ENCODE assay signal across 1 cellular context in the genomic region with DNA sequence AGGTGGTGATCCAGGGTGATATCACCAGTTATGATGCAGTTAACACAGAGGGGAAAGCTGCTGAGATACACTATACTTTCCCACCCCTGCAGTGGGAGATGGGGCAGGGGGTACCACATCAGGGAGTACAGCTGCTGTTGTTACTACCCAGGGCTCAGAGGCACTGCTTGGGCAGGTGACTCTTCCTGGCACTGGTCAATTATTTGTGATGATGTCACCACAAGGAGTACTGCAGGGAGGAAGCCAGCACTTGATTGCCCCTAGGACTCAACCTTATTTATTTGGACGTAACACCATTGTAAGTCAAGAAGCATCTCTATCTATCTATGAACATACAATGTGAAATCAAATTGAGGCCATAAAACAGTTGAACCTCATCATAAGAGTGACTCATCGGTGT.
TF ChIP-seq lines count a peak whose summit lies in the region.

No MANE protein-coding gene starts in this region.

TF ChIP-seq in K562, 482 proteins besides CTCF, POLR2A, EP300 and RAD21:
- TF ChIP-seq RNF2 (IDR thresholded peaks at IDR 0.05) (no peak), PTBP1 (IDR thresholded peaks at IDR 0.05; ENCODE audit: low read depth, low read length) (no peak), IRF2 (CRISPR knock-in tag; IDR thresholded peaks at IDR 0.05) (peak; percentile 41; the same call in 1 of the 2 replicates), ARNT (IDR thresholded peaks at IDR 0.05) (no peak), ZNF75A (CRISPR knock-in tag; IDR thresholded peaks at IDR 0.05) (peak; percentile 65; the same call in 1 of the 2 replicates), FOXP4 (CRISPR knock-in tag; IDR thresholded peaks at IDR 0.05; ENCODE audit: borderline replicate concordance) (no peak), PRMT5 (CRISPR knock-in tag; IDR thresholded peaks at IDR 0.05) (no peak), GATAD2A (IDR thresholded peaks at IDR 0.05) (no peak)
- TF ChIP-seq, protein P1, sequence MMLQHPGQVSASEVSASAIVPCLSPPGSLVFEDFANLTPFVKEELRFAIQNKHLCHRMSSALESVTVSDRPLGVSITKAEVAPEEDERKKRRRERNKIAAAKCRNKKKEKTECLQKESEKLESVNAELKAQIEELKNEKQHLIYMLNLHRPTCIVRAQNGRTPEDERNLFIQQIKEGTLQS (IDR thresholded peaks at IDR 0.05): peak; percentile 55; the same call in 1 of the 2 replicates
- TF ChIP-seq, protein P1 (CRISPR knock-in tag; conservative IDR thresholded peaks at IDR 0.05): no peak
- TF ChIP-seq, protein P2, sequence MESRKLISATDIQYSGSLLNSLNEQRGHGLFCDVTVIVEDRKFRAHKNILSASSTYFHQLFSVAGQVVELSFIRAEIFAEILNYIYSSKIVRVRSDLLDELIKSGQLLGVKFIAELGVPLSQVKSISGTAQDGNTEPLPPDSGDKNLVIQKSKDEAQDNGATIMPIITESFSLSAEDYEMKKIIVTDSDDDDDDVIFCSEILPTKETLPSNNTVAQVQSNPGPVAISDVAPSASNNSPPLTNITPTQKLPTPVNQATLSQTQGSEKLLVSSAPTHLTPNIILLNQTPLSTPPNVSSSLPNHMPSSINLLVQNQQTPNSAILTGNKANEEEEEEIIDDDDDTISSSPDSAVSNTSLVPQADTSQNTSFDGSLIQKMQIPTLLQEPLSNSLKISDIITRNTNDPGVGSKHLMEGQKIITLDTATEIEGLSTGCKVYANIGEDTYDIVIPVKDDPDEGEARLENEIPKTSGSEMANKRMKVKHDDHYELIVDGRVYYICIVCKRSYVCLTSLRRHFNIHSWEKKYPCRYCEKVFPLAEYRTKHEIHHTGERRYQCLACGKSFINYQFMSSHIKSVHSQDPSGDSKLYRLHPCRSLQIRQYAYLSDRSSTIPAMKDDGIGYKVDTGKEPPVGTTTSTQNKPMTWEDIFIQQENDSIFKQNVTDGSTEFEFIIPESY (CRISPR knock-in tag; IDR thresholded peaks at IDR 0.05): no peak
